Comparison of ENCODE assay signal across 17 cellular contexts in the genomic region with DNA sequence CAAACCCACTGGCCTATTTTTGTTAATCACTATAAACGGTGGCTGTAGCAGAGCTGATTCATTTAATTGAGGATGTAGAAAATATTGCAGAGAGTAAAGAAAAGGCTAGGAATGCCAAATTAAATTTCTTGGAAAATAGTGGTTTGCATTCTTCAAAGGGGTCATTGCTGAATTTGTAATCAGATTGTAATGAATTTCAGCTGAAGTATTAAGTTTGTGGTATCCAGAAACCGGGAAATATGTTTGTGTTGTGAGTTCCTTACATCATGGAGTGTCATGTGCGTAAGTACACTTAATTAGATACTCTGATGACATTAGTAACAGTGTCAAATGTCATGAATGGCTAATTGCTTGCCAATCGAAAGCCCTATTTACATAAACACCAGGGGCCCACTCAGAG.
"Had no signal": no experiment of that assay in that cellular context is flagged by ENCODE, and none has a peak within 500 bp of the region (broad histone marks: within the 10 kb centered on the region; RNA-seq: fewer than 3 reads in every experiment).

No MANE protein-coding gene starts in this region.

- H3K36me3 ChIP-seq: colonic mucosa, stomach, vagina had no signal

- H3K9ac ChIP-seq: parathyroid adenoma had no signal

- H3K27me3 ChIP-seq: colonic mucosa, stomach, vagina had no signal

- H2AFZ ChIP-seq: parathyroid adenoma had no signal

- DNase-seq: activated CD4-positive, alpha-beta T cell treated with anti-CD3 and anti-CD28 coated beads for 48 hours; activated CD4-positive, CD25-positive, alpha-beta regulatory T cell; activated CD8-positive, alpha-beta T cell treated with anti-CD3 and anti-CD28 coated beads for 36 hours; activated naive CD4-positive, alpha-beta T cell treated with Interleukin-2 at 50 U/mL for 16 hours; activated naive CD8-positive, alpha-beta T cell treated with anti-CD3 and anti-CD28 coated beads, Interleukin-2, amount 10 ng/mL, durations not matched to agents 7 days and 5 days; activated T-cell treated with anti-CD3 and anti-CD28 coated beads, Interleukin-2, amount 50 U/mL, for 24 hours; colonic mucosa; mesenchymal stem cell; stimulated activated CD4-positive, alpha-beta T cell treated with anti-CD3 and anti-CD28 coated beads, Interleukin-4, amount 100 ng/mL, for 24 hours; stomach; T1000; trophoblast cell had no signal

- H3K4me3 ChIP-seq: colonic mucosa, stomach, vagina had no signal

- H3K9me3 ChIP-seq: colonic mucosa, stomach, vagina had no signal

- H3K27ac ChIP-seq: colonic mucosa, parathyroid adenoma, stomach, vagina had no signal

- ATAC-seq: activated CD8-positive, alpha-beta T cell treated with anti-CD3 and anti-CD28 coated beads for 36 hours; natural killer cell treated with Interleukin-12 subunit alpha and Interleukin-12 subunit beta and Interleukin-15 and Interleukin-18, amount 100 ng/mL, for 72 hours; sciatic nerve; stimulated activated effector memory CD8-positive, alpha-beta T cell treated with anti-CD3 and anti-CD28 coated beads, Interleukin-12 subunit alpha, Interleukin-12 subunit beta, amount 100 ng/mL, for 72 hours had no signal

- H3K4me1 ChIP-seq: colonic mucosa, parathyroid adenoma, vagina had no signal

- H3K79me2 ChIP-seq: parathyroid adenoma had no signal
